Comparison of ENCODE assay signal across 1 cellular context in genomic region chr21:44984792-44985440, GRCh38.
TF ChIP-seq lines count a peak whose summit lies in the region.

No MANE protein-coding gene starts in this region.

TF ChIP-seq in GM12878, 131 proteins besides CTCF, POLR2A, EP300 and RAD21 (continued from another document):
- TF ChIP-seq ZBTB11 (CRISPR knock-in tag; IDR thresholded peaks at IDR 0.05), result no peak
- TF ChIP-seq ZNF217 (IDR thresholded peaks at IDR 0.05), result no peak
- no peak for TF ChIP-seq CUX1 (IDR thresholded peaks at IDR 0.05; ENCODE audit: insufficient replicate concordance, low read depth, low read length)
- no peak for TF ChIP-seq KLF5 (IDR thresholded peaks at IDR 0.05; ENCODE audit: partially characterized antibody)
- TF ChIP-seq BMI1 (IDR thresholded peaks at IDR 0.05; ENCODE audit: borderline replicate concordance), result no peak
- TF ChIP-seq BCL11A (IDR thresholded peaks at IDR 0.05; ENCODE audit: low read depth, low read length), result no peak
- TF ChIP-seq IRF5 (IDR thresholded peaks at IDR 0.05; ENCODE audit: borderline replicate concordance), result no peak
- no peak for TF ChIP-seq E4F1 (IDR thresholded peaks at IDR 0.05; ENCODE audit: borderline replicate concordance, partially characterized antibody)
- no peak for TF ChIP-seq E2F4 (IDR thresholded peaks at IDR 0.05; ENCODE audit: low read depth, low read length)
- no peak for TF ChIP-seq CBX3 (IDR thresholded peaks at IDR 0.05; ENCODE audit: borderline replicate concordance, low read depth)
- TF ChIP-seq GATAD2B (conservative IDR thresholded peaks at IDR 0.05; ENCODE audit: low read depth), result no peak
- no peak for TF ChIP-seq USF1 (IDR thresholded peaks at IDR 0.05; ENCODE audit: borderline replicate concordance, extremely low read length, insufficient read depth, low read depth, low read length)
- no peak for TF ChIP-seq MXI1 (IDR thresholded peaks at IDR 0.05; ENCODE audit: low read depth, low read length)
- TF ChIP-seq ATF3 (IDR thresholded peaks at IDR 0.05; ENCODE audit: borderline replicate concordance, extremely low read depth, low read depth, low read length), result no peak
